17 cellular contexts compared by ENCODE assay signal in genomic region chr6:48986803-48987202, GRCh38.
DNase-seq lines count a peak whose midpoint lies in the region; ATAC-seq, FAIRE-seq and TF ChIP-seq lines count a peak whose summit lies in the region.
"Had no signal": no experiment of that assay in that cellular context is flagged by ENCODE, and none has a peak within 500 bp of the region (broad histone marks: within the 10 kb centered on the region; RNA-seq: fewer than 3 reads in every experiment).

No MANE protein-coding gene starts in this region.

- no peaks in the 10 kb centered on the region for H4K20me1 ChIP-seq in mammary epithelial cell (ENCODE audit: insufficient read depth, low read length)

- TF ChIP-seq CTCF in mammary epithelial cell (conservative IDR thresholded peaks at IDR 0.05 in 1 of 2, IDR thresholded peaks at IDR 0.05 in 1 of 2; ENCODE audit: extremely low read depth in 1 of 2, insufficient read depth in 1 of 2, low read depth in 1 of 2, low read length in 2 of 2) (no peak), breast epithelium (IDR thresholded peaks at IDR 0.05) (no peak), bronchial epithelial cell (IDR thresholded peaks at IDR 0.05; ENCODE audit: insufficient read depth, low read length, severe bottlenecking) (no peak)

- H3K4me2 ChIP-seq in mammary epithelial cell (ENCODE audit: insufficient read depth, low read depth, low read length): no peak overlapping the region
- H3K4me2 ChIP-seq: A549 had no signal

- DNase-seq in mammary epithelial cell (no peak), breast epithelium (ENCODE audit: low spot score in 2 of 2) (no peak), NCI-H226 (peak; percentile 3), bronchial epithelial cell (ENCODE audit: low read depth) (no peak), SIG-M5 (lab: John Stamatoyannopoulos, UW) (no peak), COLO829 (ENCODE audit: low spot score) (no peak)
- DNase-seq in activated CD8-positive, alpha-beta memory T cell treated with anti-CD3 and anti-CD28 coated beads, Interleukin-2, amount 50 U/mL, for 48 hours: no peak
- DNase-seq: Caco-2, DMS79, NCI-H1436, NCI-H2029 treated with DMSO at 0.1 percent for 48 hours, NCI-H2227 treated with DMSO at 0.1 percent for 48 hours, SHP77 treated with DMSO at 0.1 percent for 48 hours had no signal

- H2AFZ ChIP-seq in mammary epithelial cell (ENCODE audit: low read depth, low read length): peak overlapping the region; percentile 56

- ATAC-seq in HG03457 (IDR thresholded peaks at IDR 0.05; ENCODE audit: unreplicated experiment): no peak
- ATAC-seq: A549 had no signal

- no TSS peak for BruUV-seq in mammary epithelial cell (replicated peaks; lab: Mats Ljungman, UMichigan)

- H3K9ac ChIP-seq in mammary epithelial cell (ENCODE audit: insufficient read depth, low read length): no peak overlapping the region

- TF ChIP-seq POLR2A in breast epithelium (IDR thresholded peaks at IDR 0.05): no peak

- H3K9me3 ChIP-seq in mammary epithelial cell (replicated peaks; ENCODE audit: insufficient read depth, low read length): no peaks in the 10 kb centered on the region
- H3K9me3 ChIP-seq in breast epithelium: peaks cover 9 to 23% of the 10 kb centered on the region in 2 donors
- H3K9me3 ChIP-seq: A549, Caco-2 had no signal

- H3K36me3 ChIP-seq in mammary epithelial cell (ENCODE audit: insufficient read depth, low read length) (no peaks in the 10 kb centered on the region), breast epithelium (no peaks in the 10 kb centered on the region), bronchial epithelial cell (ENCODE audit: control insufficient read depth, insufficient read depth, low read length) (no peaks in the 10 kb centered on the region)

- dilution Hi-C loops in mammary epithelial cell (cut with HindIII; ENCODE audit: low sequenced_read_pairs): no loop called here

- H3K4me3 ChIP-seq in mammary epithelial cell (replicated peaks in 1 of 3; ENCODE audit: insufficient read depth in 1 of 3, low read depth in 2 of 3, low read length in 3 of 3) (no peak overlapping the region), breast epithelium (no peak overlapping the region), bronchial epithelial cell (ENCODE audit: low read depth, low read length) (no peak overlapping the region)
- H3K4me3 ChIP-seq: A549 had no signal

- intact Hi-C loops in mammary epithelial cell (cut with micrococcal nuclease) (no loop called here), breast epithelium (cut with DNase I; ENCODE audit: low total_unique reads) (no loop called here)

- H3K27me3 ChIP-seq in mammary epithelial cell (ENCODE audit: insufficient read depth, low read length) (no peaks in the 10 kb centered on the region), breast epithelium (no peaks in the 10 kb centered on the region), bronchial epithelial cell (ENCODE audit: control insufficient read depth, insufficient read depth, low read length) (no peaks in the 10 kb centered on the region)

- H3K79me2 ChIP-seq in mammary epithelial cell (ENCODE audit: insufficient read depth, low read length): no peaks in the 10 kb centered on the region

- WGBS in mammary epithelial cell (ENCODE audit: low coverage, missing lambda C conversion rate): 100% methylated on average over 4 of the region's 5 CpGs

- H3K27ac ChIP-seq in mammary epithelial cell (ENCODE audit: insufficient read depth, low read depth, low read length) (no peak overlapping the region), breast epithelium (no peak overlapping the region)
- H3K27ac ChIP-seq: A549, C4-2B had no signal

- in situ Hi-C loops in mammary epithelial cell (cut with MboI; ENCODE audit: low sequenced_read_pairs in 2 of 2): no loop called here

- FAIRE-seq in bronchial epithelial cell (lab: Jason Lieb, UNC): peak; percentile 23
- FAIRE-seq: A549, H54 had no signal

- H3K4me1 ChIP-seq in mammary epithelial cell (ENCODE audit: insufficient read depth, low read length) (no peaks in the 10 kb centered on the region), breast epithelium (no peaks in the 10 kb centered on the region)
- H3K4me1 ChIP-seq: A549, Caco-2 had no signal

- CTCF ChIA-PET in mammary epithelial cell (lab: Charles Lee; ENCODE audit: low non-redundant PET): interaction anchor here (0.7 kb wide), 1 partner anchor 30 kb away, joined by 4 read pairs; no protein-coding TSS in a partner anchor
